ENCODE assay signal across 9 cellular contexts in the genomic region with DNA sequence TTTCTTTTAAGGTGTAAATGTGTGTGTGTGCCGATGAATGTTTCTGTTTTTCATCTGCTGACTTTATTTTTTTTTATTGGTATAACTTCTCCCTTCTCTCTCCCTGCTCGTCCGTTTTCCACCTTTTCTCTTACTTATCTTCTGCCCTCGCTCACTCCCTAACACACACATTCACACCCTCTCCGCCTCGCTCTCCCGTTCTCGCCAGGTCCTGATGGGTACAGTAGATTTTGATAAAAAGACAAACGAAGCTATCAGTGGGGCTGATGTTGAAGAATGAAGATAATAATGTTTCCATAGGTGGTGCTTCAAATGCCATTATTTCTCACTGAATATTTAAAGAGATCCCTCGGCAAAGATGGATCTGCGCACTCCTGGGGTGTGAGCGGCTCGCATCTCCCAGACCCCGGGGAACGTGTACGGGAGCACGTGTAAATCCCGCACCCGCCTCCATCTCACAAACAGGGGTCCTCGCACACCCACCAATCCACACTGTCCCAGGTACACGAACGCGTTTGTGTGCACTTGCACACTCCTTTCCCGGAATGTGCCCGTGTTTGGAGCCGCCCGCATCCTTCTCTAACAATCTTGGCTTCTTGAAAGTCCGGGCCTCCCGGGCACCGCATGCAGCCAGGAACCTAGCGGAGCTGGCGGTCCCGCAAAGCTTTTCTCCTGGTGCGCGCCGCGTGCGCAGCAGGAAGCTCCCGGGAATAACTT. TPM values are rescaled to one million over a fixed set of nuclear protein-coding genes. Genes with fewer than 3 reads are reported as not detected.
A peak's percentile ranks its signal among the peaks of the same experiment; 100 is the strongest.
DNase-seq lines count a peak whose midpoint lies in the region; ATAC-seq and TF ChIP-seq lines count a peak whose summit lies in the region.
"Had no signal": no experiment of that assay in that cellular context is flagged by ENCODE, and none has a peak within 500 bp of the region (broad histone marks: within the 10 kb centered on the region; RNA-seq: fewer than 3 reads in every experiment).

No MANE protein-coding gene starts in this region.

- H3K27ac Mint-ChIP-seq in activated T-cell treated with anti-CD3 and anti-CD28 coated beads, Interleukin-2, amount 50 U/mL, for 24 hours: peak overlapping the region; percentile 24
- no peak overlapping the region for H3K27ac Mint-ChIP-seq in immature natural killer cell
- H3K27ac Mint-ChIP-seq: CD14-positive monocyte had no signal

- no peaks in the 10 kb centered on the region for H3K9me3 Mint-ChIP-seq in activated T-cell treated with anti-CD3 and anti-CD28 coated beads, Interleukin-2, amount 50 U/mL, for 24 hours
- H3K9me3 Mint-ChIP-seq in immature natural killer cell: peaks cover 0 to 6% (median 4%) of the 10 kb centered on the region in 6 donors

- H3K4me3 Mint-ChIP-seq in activated T-cell treated with anti-CD3 and anti-CD28 coated beads, Interleukin-2, amount 50 U/mL, for 24 hours: no peak overlapping the region
- H3K4me3 Mint-ChIP-seq in immature natural killer cell: peak overlapping the region in 1 of 5 donors; percentile 69

- no peak for DNase-seq in activated T-cell treated with anti-CD3 and anti-CD28 coated beads, Interleukin-2, amount 50 U/mL, for 24 hours
- no peak for DNase-seq in activated T-cell treated with anti-CD3 and anti-CD28 coated beads, Interleukin-2, amount 50 U/mL, for 1 hour
- DNase-seq in astrocyte of the spinal cord (ENCODE audit: low read depth, low spot score) (peak; percentile 43), kidney tubule cell (ENCODE audit: low spot score) (peak; percentile 55), superior temporal gyrus (ENCODE audit: extremely low spot score) (peak; percentile 67), immature natural killer cell (no peak), KG1 (lab: John Stamatoyannopoulos, UW) (no peak)

- H3K27me3 Mint-ChIP-seq in activated T-cell treated with anti-CD3 and anti-CD28 coated beads, Interleukin-2, amount 50 U/mL, for 24 hours: peaks cover 82% of the 10 kb centered on the region
- peaks cover 12 to 24% (median 21%) of the 10 kb centered on the region in 3 donors for H3K27me3 Mint-ChIP-seq in immature natural killer cell (ENCODE audit: low read depth in 3 of 3)

- ATAC-seq in GM19397 (IDR thresholded peaks at IDR 0.05; ENCODE audit: unreplicated experiment): no peak

- peaks cover 10% of the 10 kb centered on the region for H3K4me1 Mint-ChIP-seq in activated T-cell treated with anti-CD3 and anti-CD28 coated beads, Interleukin-2, amount 50 U/mL, for 24 hours (ENCODE audit: low read depth)
- H3K4me1 Mint-ChIP-seq in immature natural killer cell: peaks cover 0 to 7% of the 10 kb centered on the region in 2 donors

- in situ Hi-C loops in astrocyte of the spinal cord (cut with HindIII; ENCODE audit: low sequenced_read_pairs): no loop called here

- no peaks in the 10 kb centered on the region for H3K36me3 Mint-ChIP-seq in activated T-cell treated with anti-CD3 and anti-CD28 coated beads, Interleukin-2, amount 50 U/mL, for 24 hours (ENCODE audit: low read depth)
- H3K36me3 Mint-ChIP-seq in immature natural killer cell: peaks cover 0 to 11% (median 5%) of the 10 kb centered on the region in 3 donors

- TF ChIP-seq CTCF in astrocyte of the spinal cord (IDR thresholded peaks at IDR 0.05; ENCODE audit: low read depth, low read length): no peak

- H3K4me3 ChIP-seq in astrocyte of the spinal cord (ENCODE audit: low read depth, low read length): peak overlapping the region; percentile 82

RNA-seq across cellular contexts. Expression of a gene that starts 2.4 kb away (rescaled TPM):
- polyA plus RNA-seq in immature natural killer cell: not detected
- polyA plus RNA-seq: CD14-positive monocyte had no signal

Comparison
In these comparisons a context has a peak if more than half of its experiments do, and no peak if none do; other contexts are left out.
1. DNase-seq: peak in astrocyte of the spinal cord (single experiment), kidney tubule cell (single experiment) and superior temporal gyrus (single experiment); none in activated T-cell treated with anti-CD3 and anti-CD28 coated beads, Interleukin-2, amount 50 U/mL, for 24 hours (single experiment), activated T-cell treated with anti-CD3 and anti-CD28 coated beads, Interleukin-2, amount 50 U/mL, for 1 hour (single experiment), immature natural killer cell (0 of 3) and KG1 (single experiment).